25 cellular contexts compared by ENCODE assay signal in genomic region chr9:127267793-127268507, GRCh38. TPM values are rescaled to one million over a fixed set of nuclear protein-coding genes. Genes with fewer than 3 reads are reported as not detected.
DNase-seq lines count a peak whose midpoint lies in the region; ATAC-seq, FAIRE-seq and TF ChIP-seq lines count a peak whose summit lies in the region.
"Had no signal": no experiment of that assay in that cellular context is flagged by ENCODE, and none has a peak within 500 bp of the region (broad histone marks: within the 10 kb centered on the region; RNA-seq: fewer than 3 reads in every experiment).

No MANE protein-coding gene starts in this region.

- peaks cover 5% of the 10 kb centered on the region for H3K9me3 Mint-ChIP-seq in stimulated activated memory B cell treated with anti-CD40 and anti-IgM and Interleukin-4, amounts not matched to agents 10 μg/mL and 1 μg/mL and 100 μg/mL, for 72 hours
- H3K9me3 Mint-ChIP-seq in naive thymus-derived CD8-positive, alpha-beta T cell: no peaks in the 10 kb centered on the region
- H3K9me3 Mint-ChIP-seq: activated naive CD4-positive, alpha-beta T cell treated with anti-CD3 and anti-CD28 coated beads for 36 hours; activated T-cell treated with anti-CD3 and anti-CD28 coated beads, Interleukin-2, amount 50 U/mL, for 24 hours; natural killer cell; stimulated activated naive CD8-positive, alpha-beta T cell treated with anti-CD3 and anti-CD28 coated beads, Interleukin-15, amount 100 ng/mL, for 72 hours had no signal

- no peak for TF ChIP-seq POLR2A in GM12891 (IDR thresholded peaks at IDR 0.05; ENCODE audit: low read depth, low read length)

- H3K36me3 Mint-ChIP-seq in stimulated activated memory B cell treated with anti-CD40 and anti-IgM and Interleukin-4, amounts not matched to agents 10 μg/mL and 1 μg/mL and 100 μg/mL, for 72 hours: peaks cover 5% of the 10 kb centered on the region
- peaks cover 0 to 3% (median 0%) of the 10 kb centered on the region in 3 donors for H3K36me3 Mint-ChIP-seq in naive thymus-derived CD8-positive, alpha-beta T cell
- H3K36me3 Mint-ChIP-seq: natural killer cell had no signal

- ATAC-seq in HG02852 (IDR thresholded peaks at IDR 0.05; ENCODE audit: unreplicated experiment): peak; percentile 50
- ATAC-seq in stimulated activated memory B cell treated with anti-CD40 and anti-IgM and Interleukin-4, amounts not matched to agents 10 μg/mL and 1 μg/mL and 100 μg/mL, for 72 hours: peak; percentile 24
- no peak for ATAC-seq in naive thymus-derived CD8-positive, alpha-beta T cell
- ATAC-seq: activated CD8-positive, alpha-beta T cell treated with anti-CD3 and anti-CD28 coated beads, Interleukin-2, amount 10 ng/mL, durations not matched to agents 7 days and 5 days; foreskin keratinocyte; natural killer cell; pancreas; stimulated activated naive CD8-positive, alpha-beta T cell treated with anti-CD3 and anti-CD28 coated beads, Interleukin-15, amount 100 ng/mL, for 72 hours had no signal

- DNase-seq in GM12891 (ENCODE audit: insufficient read length, low spot score) (no peak), epidermal melanocyte (ENCODE audit: insufficient read length, low spot score) (peak; percentile 53), DMS79 (lab: John Stamatoyannopoulos, UW) (no peak)
- DNase-seq in naive thymus-derived CD8-positive, alpha-beta T cell: no peak
- DNase-seq in activated CD4-positive, alpha-beta T cell treated with anti-CD3 and anti-CD28 coated beads, Interleukin-2, amount 50 U/mL, for 4 hours: no peak
- DNase-seq in stimulated activated CD4-positive, alpha-beta T cell treated with anti-CD3 and anti-CD28 coated beads, Interleukin-4, amount 100 ng/mL, for 24 hours: no peak
- DNase-seq: activated CD4-positive, CD25-positive, alpha-beta regulatory T cell; activated CD8-positive, alpha-beta T cell treated with anti-CD3 and anti-CD28 coated beads, Interleukin-2, amount 10 ng/mL, durations not matched to agents 7 days and 5 days; activated naive CD4-positive, alpha-beta T cell treated with anti-CD3 and anti-CD28 coated beads for 36 hours; activated T-cell treated with anti-CD3 and anti-CD28 coated beads, Interleukin-2, amount 50 U/mL, for 24 hours; DND-41; erythroblast; foreskin keratinocyte; Karpas-422; mesendoderm; natural killer cell; NCI-H1048; NCI-H2029; NCI-H226; pancreas; small intestine; stimulated activated naive CD8-positive, alpha-beta T cell treated with anti-CD3 and anti-CD28 coated beads, Interleukin-15, amount 100 ng/mL, for 72 hours had no signal

- FAIRE-seq in GM12891 (lab: Jason Lieb, UNC): peak; percentile 75
- FAIRE-seq: HTR-8/SVneo, pancreas, small intestine had no signal

- H3K27me3 Mint-ChIP-seq in stimulated activated memory B cell treated with anti-CD40 and anti-IgM and Interleukin-4, amounts not matched to agents 10 μg/mL and 1 μg/mL and 100 μg/mL, for 72 hours: no peaks in the 10 kb centered on the region
- H3K27me3 Mint-ChIP-seq in naive thymus-derived CD8-positive, alpha-beta T cell: peaks cover 6 to 13% (median 10%) of the 10 kb centered on the region in 5 donors

- POLR2A ChIA-PET in naive thymus-derived CD8-positive, alpha-beta T cell (lab: Charles Lee): no interaction called here

- H3K4me1 Mint-ChIP-seq in stimulated activated memory B cell treated with anti-CD40 and anti-IgM and Interleukin-4, amounts not matched to agents 10 μg/mL and 1 μg/mL and 100 μg/mL, for 72 hours: peaks cover 6% of the 10 kb centered on the region
- H3K4me1 Mint-ChIP-seq in naive thymus-derived CD8-positive, alpha-beta T cell: no peaks in the 10 kb centered on the region
- H3K4me1 Mint-ChIP-seq: natural killer cell; stimulated activated naive CD8-positive, alpha-beta T cell treated with anti-CD3 and anti-CD28 coated beads, Interleukin-15, amount 100 ng/mL, for 72 hours had no signal

- no peak overlapping the region for H3K4me3 Mint-ChIP-seq in stimulated activated memory B cell treated with anti-CD40 and anti-IgM and Interleukin-4, amounts not matched to agents 10 μg/mL and 1 μg/mL and 100 μg/mL, for 72 hours
- no peak overlapping the region for H3K4me3 Mint-ChIP-seq in naive thymus-derived CD8-positive, alpha-beta T cell
- H3K4me3 Mint-ChIP-seq: activated CD8-positive, alpha-beta T cell treated with anti-CD3 and anti-CD28 coated beads, Interleukin-2, amount 10 ng/mL, durations not matched to agents 7 days and 5 days; activated naive CD4-positive, alpha-beta T cell treated with anti-CD3 and anti-CD28 coated beads for 36 hours; activated T-cell treated with anti-CD3 and anti-CD28 coated beads, Interleukin-2, amount 50 U/mL, for 24 hours; natural killer cell; stimulated activated naive CD8-positive, alpha-beta T cell treated with anti-CD3 and anti-CD28 coated beads, Interleukin-15, amount 100 ng/mL, for 72 hours had no signal

- no peak overlapping the region for H3K27ac Mint-ChIP-seq in stimulated activated memory B cell treated with anti-CD40 and anti-IgM and Interleukin-4, amounts not matched to agents 10 μg/mL and 1 μg/mL and 100 μg/mL, for 72 hours
- no peak overlapping the region for H3K27ac Mint-ChIP-seq in naive thymus-derived CD8-positive, alpha-beta T cell
- H3K27ac Mint-ChIP-seq: activated CD8-positive, alpha-beta T cell treated with anti-CD3 and anti-CD28 coated beads, Interleukin-2, amount 10 ng/mL, durations not matched to agents 7 days and 5 days; activated naive CD4-positive, alpha-beta T cell treated with anti-CD3 and anti-CD28 coated beads for 36 hours; activated T-cell treated with anti-CD3 and anti-CD28 coated beads, Interleukin-2, amount 50 U/mL, for 24 hours; natural killer cell; stimulated activated naive CD8-positive, alpha-beta T cell treated with anti-CD3 and anti-CD28 coated beads, Interleukin-15, amount 100 ng/mL, for 72 hours had no signal

TF ChIP-seq in GM12891, 5 proteins besides CTCF, POLR2A, EP300 and RAD21:
- TF ChIP-seq SPI1 (IDR thresholded peaks at IDR 0.05; ENCODE audit: low read depth, low read length) (peak; percentile 44), POLR2AphosphoS5 (IDR thresholded peaks at IDR 0.05; ENCODE audit: low read depth, low read length) (no peak)

RNA-seq across cellular contexts. Expression of gene GARNL3, which starts 3.4 kb away (rescaled TPM):
- 2.9 TPM for polyA plus RNA-seq in GM12891 (2012; ENCODE audit: low read depth, missing spikeins)
- 1 to 10 TPM; 1.9 to 2.0 TPM for total RNA-seq in naive thymus-derived CD8-positive, alpha-beta T cell
- under 1 TPM in 1 of 3 donors, not detected in 2; 0.43 TPM for polyA plus RNA-seq in naive thymus-derived CD8-positive, alpha-beta T cell

Comparison
In these comparisons a context has a peak if more than half of its experiments do, and no peak if none do; other contexts are left out.
1. ATAC-seq: peak in HG02852 (single experiment) and stimulated activated memory B cell treated with anti-CD40 and anti-IgM and Interleukin-4, amounts not matched to agents 10 μg/mL and 1 μg/mL and 100 μg/mL, for 72 hours (single experiment); none in naive thymus-derived CD8-positive, alpha-beta T cell (0 of 2).